Comparison of ENCODE assay signal across 17 cellular contexts in genomic region chr19:46159418-46159817, GRCh38. TPM values are rescaled to one million over a fixed set of nuclear protein-coding genes. Genes with fewer than 3 reads are reported as not detected.
DNase-seq lines count a peak whose midpoint lies in the region; ATAC-seq and TF ChIP-seq lines count a peak whose summit lies in the region.
"Had no signal": no experiment of that assay in that cellular context is flagged by ENCODE, and none has a peak within 500 bp of the region (broad histone marks: within the 10 kb centered on the region; RNA-seq: fewer than 3 reads in every experiment).

No MANE protein-coding gene starts in this region.

- CTCF ChIA-PET in mammary epithelial cell (lab: Charles Lee; ENCODE audit: low non-redundant PET), result no interaction called here
- CTCF ChIA-PET in activated CD4-positive, alpha-beta T cell treated with anti-CD3 and anti-CD28 coated beads for 36 hours (lab: Charles Lee), result interaction anchor here (1.4 kb wide), 1 partner anchor 106 kb away, joined by 3 read pairs; no protein-coding TSS in a partner anchor
- CTCF ChIA-PET in activated CD8-positive, alpha-beta T cell treated with anti-CD3 and anti-CD28 coated beads, Interleukin-2, amount 10 ng/mL, durations not matched to agents 7 days and 5 days (lab: Charles Lee), result interaction anchor here (0.8 to 0.9 kb wide), 2 partner anchors 32 to 131 kb away, joined by 3 read pairs; no protein-coding TSS in a partner anchor

- TF ChIP-seq CTCF in mammary epithelial cell (conservative IDR thresholded peaks at IDR 0.05 in 1 of 2, IDR thresholded peaks at IDR 0.05 in 1 of 2; ENCODE audit: extremely low read depth in 1 of 2, insufficient read depth in 1 of 2, low read depth in 1 of 2, low read length in 2 of 2) (no peak), hepatocyte (IDR thresholded peaks at IDR 0.05; ENCODE audit: poor library complexity) (no peak), transverse colon (IDR thresholded peaks at IDR 0.05) (no peak)

- H3K9me3 ChIP-seq in mammary epithelial cell (replicated peaks; ENCODE audit: insufficient read depth, low read length) (no peaks in the 10 kb centered on the region), hepatocyte (ENCODE audit: low read depth) (no peaks in the 10 kb centered on the region), transverse colon (peaks cover 9 to 12% of the 10 kb centered on the region in 2 donors)
- H3K9me3 ChIP-seq: HAP-1 had no signal

- TF ChIP-seq POLR2A in transverse colon (IDR thresholded peaks at IDR 0.05), result no peak

- BruUV-seq in mammary epithelial cell (replicated peaks; lab: Mats Ljungman, UMichigan), result no TSS peak

- H3K4me1 Mint-ChIP-seq in activated CD4-positive, alpha-beta T cell treated with anti-CD3 and anti-CD28 coated beads for 36 hours, result no peaks in the 10 kb centered on the region
- no peaks in the 10 kb centered on the region for H3K4me1 Mint-ChIP-seq in activated CD8-positive, alpha-beta T cell treated with anti-CD3 and anti-CD28 coated beads, Interleukin-2, amount 10 ng/mL, durations not matched to agents 7 days and 5 days (ENCODE audit: low read depth)
- H3K4me1 Mint-ChIP-seq: CD14-positive monocyte; CD8-positive, alpha-beta memory T cell had no signal

- 45% methylated on average over 2 of the region's 2 CpGs for WGBS in mammary epithelial cell (ENCODE audit: low coverage, missing lambda C conversion rate)
- WGBS in hepatocyte (ENCODE audit: low lambda C conversion rate, missing lambda C conversion rate), result 86% methylated on average over 2 of the region's 2 CpGs
- WGBS in transverse colon (ENCODE audit: low coverage in 1 of 2), 2 donors, result 49 to 73% methylated on average over 1 to 2 of the region's 2 CpGs

- peaks cover 12% of the 10 kb centered on the region for H3K9me3 Mint-ChIP-seq in activated CD4-positive, alpha-beta T cell treated with anti-CD3 and anti-CD28 coated beads for 36 hours (ENCODE audit: low read depth)
- peaks cover 7% of the 10 kb centered on the region for H3K9me3 Mint-ChIP-seq in activated CD8-positive, alpha-beta T cell treated with anti-CD3 and anti-CD28 coated beads, Interleukin-2, amount 10 ng/mL, durations not matched to agents 7 days and 5 days (ENCODE audit: insufficient read depth)

- H3K27me3 Mint-ChIP-seq in activated CD4-positive, alpha-beta T cell treated with anti-CD3 and anti-CD28 coated beads for 36 hours, result peaks cover 46% of the 10 kb centered on the region
- H3K27me3 Mint-ChIP-seq in activated CD8-positive, alpha-beta T cell treated with anti-CD3 and anti-CD28 coated beads, Interleukin-2, amount 10 ng/mL, durations not matched to agents 7 days and 5 days (ENCODE audit: low read depth), result peaks cover 27% of the 10 kb centered on the region

- in situ Hi-C loops in mammary epithelial cell (cut with MboI; ENCODE audit: low sequenced_read_pairs in 2 of 2), result no loop called here
- in situ Hi-C loops in transverse colon (cut with MboI; ENCODE audit: low pct_ligation_motif_present in 1 of 4, low pct_unique_long_range_greater_than_20kb in 1 of 4, low sequenced_read_pairs in 3 of 4), result no loop called here

- H3K36me3 ChIP-seq in mammary epithelial cell (ENCODE audit: insufficient read depth, low read length), result no peaks in the 10 kb centered on the region
- no peaks in the 10 kb centered on the region for H3K36me3 ChIP-seq in hepatocyte (replicated peaks; ENCODE audit: insufficient read depth, low read depth)
- H3K36me3 ChIP-seq in transverse colon, result no peaks in the 10 kb centered on the region
- H3K36me3 ChIP-seq: HAP-1 had no signal

- peak; percentile 2 for DNase-seq in NCI-H1105 treated with DMSO at 0.1 percent for 48 hours (lab: John Stamatoyannopoulos, UW)
- no peak for DNase-seq in NCI-H1105 (lab: John Stamatoyannopoulos, UW)
- DNase-seq in mammary epithelial cell, result peak; percentile 46
- no peak for DNase-seq in hepatocyte (ENCODE audit: low spot score)
- DNase-seq in transverse colon, result no peak
- DNase-seq in activated CD4-positive, alpha-beta T cell treated with anti-CD3 and anti-CD28 coated beads for 36 hours, result no peak
- no peak for DNase-seq in activated CD8-positive, alpha-beta T cell treated with anti-CD3 and anti-CD28 coated beads, Interleukin-2, amount 10 ng/mL, durations not matched to agents 7 days and 5 days
- DNase-seq in LoVo (ENCODE audit: low spot score), result no peak
- DNase-seq: CD8-positive, alpha-beta memory T cell; DMS53 had no signal

- no peak overlapping the region for H3K27ac Mint-ChIP-seq in activated CD4-positive, alpha-beta T cell treated with anti-CD3 and anti-CD28 coated beads for 36 hours
- H3K27ac Mint-ChIP-seq in activated CD8-positive, alpha-beta T cell treated with anti-CD3 and anti-CD28 coated beads, Interleukin-2, amount 10 ng/mL, durations not matched to agents 7 days and 5 days, result no peak overlapping the region
- H3K27ac Mint-ChIP-seq: CD8-positive, alpha-beta memory T cell had no signal

- POLR2A ChIA-PET in activated CD4-positive, alpha-beta T cell treated with anti-CD3 and anti-CD28 coated beads for 36 hours (lab: Charles Lee), result no interaction called here
- POLR2A ChIA-PET in activated CD8-positive, alpha-beta T cell treated with anti-CD3 and anti-CD28 coated beads, Interleukin-2, amount 10 ng/mL, durations not matched to agents 7 days and 5 days (lab: Charles Lee), result no interaction called here

- H4K20me1 ChIP-seq in mammary epithelial cell (ENCODE audit: insufficient read depth, low read length) (no peaks in the 10 kb centered on the region), hepatocyte (ENCODE audit: insufficient read depth, poor library complexity, severe bottlenecking) (no peaks in the 10 kb centered on the region)

- no peak for TF ChIP-seq EP300 in transverse colon (IDR thresholded peaks at IDR 0.05; ENCODE audit: low read depth)

- no peak overlapping the region for H2AFZ ChIP-seq in mammary epithelial cell (ENCODE audit: low read depth, low read length)
- no peak overlapping the region for H2AFZ ChIP-seq in hepatocyte

- H3K79me2 ChIP-seq in mammary epithelial cell (ENCODE audit: insufficient read depth, low read length), result no peaks in the 10 kb centered on the region
- H3K79me2 ChIP-seq in hepatocyte, result no peaks in the 10 kb centered on the region

- dilution Hi-C loops in mammary epithelial cell (cut with HindIII; ENCODE audit: low sequenced_read_pairs), result no loop called here

- H3K4me3 Mint-ChIP-seq in activated CD4-positive, alpha-beta T cell treated with anti-CD3 and anti-CD28 coated beads for 36 hours, result no peak overlapping the region
- no peak overlapping the region for H3K4me3 Mint-ChIP-seq in activated CD8-positive, alpha-beta T cell treated with anti-CD3 and anti-CD28 coated beads, Interleukin-2, amount 10 ng/mL, durations not matched to agents 7 days and 5 days
- H3K4me3 Mint-ChIP-seq: CD14-positive monocyte; CD8-positive, alpha-beta memory T cell had no signal

- H3K9ac ChIP-seq in mammary epithelial cell (ENCODE audit: insufficient read depth, low read length), result no peak overlapping the region

- no peaks in the 10 kb centered on the region for H3K36me3 Mint-ChIP-seq in activated CD4-positive, alpha-beta T cell treated with anti-CD3 and anti-CD28 coated beads for 36 hours (ENCODE audit: low read depth)
- H3K36me3 Mint-ChIP-seq in activated CD8-positive, alpha-beta T cell treated with anti-CD3 and anti-CD28 coated beads, Interleukin-2, amount 10 ng/mL, durations not matched to agents 7 days and 5 days (ENCODE audit: low read depth), result no peaks in the 10 kb centered on the region
- H3K36me3 Mint-ChIP-seq: CD14-positive monocyte had no signal

- H3K9me2 ChIP-seq in hepatocyte (replicated peaks; ENCODE audit: insufficient read depth), result no peaks in the 10 kb centered on the region

- H3K4me3 ChIP-seq in mammary epithelial cell (replicated peaks in 1 of 3; ENCODE audit: insufficient read depth in 1 of 3, low read depth in 2 of 3, low read length in 3 of 3) (no peak overlapping the region), hepatocyte (no peak overlapping the region), transverse colon (no peak overlapping the region)
- H3K4me3 ChIP-seq: HAP-1 had no signal

- intact Hi-C loops in mammary epithelial cell (cut with micrococcal nuclease) (no loop called here), transverse colon (cut with DNase I; ENCODE audit: low total_unique reads) (no loop called here)
- intact Hi-C loops in activated CD4-positive, alpha-beta T cell treated with anti-CD3 and anti-CD28 coated beads for 36 hours (cut with DNase I, micrococcal nuclease), result no loop called here

- no peak overlapping the region for H3K4me2 ChIP-seq in mammary epithelial cell (ENCODE audit: insufficient read depth, low read depth, low read length)
- peak overlapping the region; percentile 49 for H3K4me2 ChIP-seq in hepatocyte

- H3K27me3 ChIP-seq in mammary epithelial cell (ENCODE audit: insufficient read depth, low read length) (no peaks in the 10 kb centered on the region), hepatocyte (no peaks in the 10 kb centered on the region), transverse colon (peaks cover 4% of the 10 kb centered on the region)

- H3K4me1 ChIP-seq in mammary epithelial cell (ENCODE audit: insufficient read depth, low read length) (peaks cover 4% of the 10 kb centered on the region), hepatocyte (ENCODE audit: insufficient read depth) (peaks cover 14% of the 10 kb centered on the region), transverse colon (peaks cover 0 to 21% (median 9%) of the 10 kb centered on the region in 4 donors)
- H3K4me1 ChIP-seq: HAP-1 had no signal

- H3K27ac ChIP-seq in mammary epithelial cell (ENCODE audit: insufficient read depth, low read depth, low read length) (no peak overlapping the region), hepatocyte (peak overlapping the region; percentile 61), transverse colon (peak overlapping the region; percentile 55 to 68 (median 61))
- H3K27ac ChIP-seq: 22Rv1 had no signal

- no peak for ATAC-seq in activated CD4-positive, alpha-beta T cell treated with anti-CD3 and anti-CD28 coated beads for 36 hours
- no peak for ATAC-seq in activated CD8-positive, alpha-beta T cell treated with anti-CD3 and anti-CD28 coated beads, Interleukin-2, amount 10 ng/mL, durations not matched to agents 7 days and 5 days

RNA-seq across cellular contexts. Expression of gene IGFL2, which starts 11.4 kb away (rescaled TPM):
- 1 to 10 TPM in 1 of 2 donors, under 1 TPM in 1; under 0.01 to 1.9 TPM for total RNA-seq in mammary epithelial cell
- 1.3 TPM for polyA plus RNA-seq in mammary epithelial cell
- not detected for polyA minus RNA-seq in mammary epithelial cell
- total RNA-seq in hepatocyte, result 12.9 and 15.2 TPM in 2 replicates
- polyA plus RNA-seq in hepatocyte, result 17.2 and 22.9 TPM in 2 replicates
- total RNA-seq in transverse colon, result not detected
- total RNA-seq in activated CD4-positive, alpha-beta T cell treated with anti-CD3 and anti-CD28 coated beads for 36 hours, result not detected
- total RNA-seq in activated CD8-positive, alpha-beta T cell treated with anti-CD3 and anti-CD28 coated beads, Interleukin-2, amount 10 ng/mL, durations not matched to agents 7 days and 5 days, result not detected
- total RNA-seq: CD8-positive, alpha-beta memory T cell; H1; HT1080 had no signal
- polyA plus RNA-seq: BJ; CD14-positive monocyte; CD8-positive, alpha-beta memory T cell; H1 had no signal

RNA-seq across cellular contexts. Expression of gene IGFL3, which starts 34.9 kb away (rescaled TPM):
- total RNA-seq in mammary epithelial cell (100 to 1,000 TPM in 1 of 2 donors, 10 to 100 TPM in 1; 62.8 to 295 TPM), hepatocyte (2.1 and 2.6 TPM in 2 replicates), transverse colon (not detected)
- polyA plus RNA-seq in mammary epithelial cell (179 TPM), hepatocyte (4.7 and 5.5 TPM in 2 replicates)
- polyA minus RNA-seq in mammary epithelial cell, result 78.6 TPM
- not detected for total RNA-seq in activated CD4-positive, alpha-beta T cell treated with anti-CD3 and anti-CD28 coated beads for 36 hours
- not detected for total RNA-seq in activated CD8-positive, alpha-beta T cell treated with anti-CD3 and anti-CD28 coated beads, Interleukin-2, amount 10 ng/mL, durations not matched to agents 7 days and 5 days
- total RNA-seq: A673; CD8-positive, alpha-beta memory T cell; H1 had no signal
- polyA plus RNA-seq: BJ; CD14-positive monocyte; CD8-positive, alpha-beta memory T cell had no signal

Comparison
In these comparisons a context has a peak if more than half of its experiments do, and no peak if none do; other contexts are left out.
1. DNase-seq: peak in NCI-H1105 treated with DMSO at 0.1 percent for 48 hours (single experiment) and mammary epithelial cell (single experiment); none in NCI-H1105 (single experiment), hepatocyte (single experiment), transverse colon (single experiment), activated CD4-positive, alpha-beta T cell treated with anti-CD3 and anti-CD28 coated beads for 36 hours (single experiment), activated CD8-positive, alpha-beta T cell treated with anti-CD3 and anti-CD28 coated beads, Interleukin-2, amount 10 ng/mL, durations not matched to agents 7 days and 5 days (single experiment) and LoVo (single experiment).
2. RNA of gene IGFL3, which starts 34.9 kb away (total RNA-seq): 62.8 to 295 TPM in mammary epithelial cell; 2.1 to 2.6 TPM in hepatocyte, not detected in transverse colon, not detected in activated CD4-positive, alpha-beta T cell treated with anti-CD3 and anti-CD28 coated beads for 36 hours and not detected in activated CD8-positive, alpha-beta T cell treated with anti-CD3 and anti-CD28 coated beads, Interleukin-2, amount 10 ng/mL, durations not matched to agents 7 days and 5 days; every median in the first group is over 10 times any median in the second.